In the genomic region with DNA sequence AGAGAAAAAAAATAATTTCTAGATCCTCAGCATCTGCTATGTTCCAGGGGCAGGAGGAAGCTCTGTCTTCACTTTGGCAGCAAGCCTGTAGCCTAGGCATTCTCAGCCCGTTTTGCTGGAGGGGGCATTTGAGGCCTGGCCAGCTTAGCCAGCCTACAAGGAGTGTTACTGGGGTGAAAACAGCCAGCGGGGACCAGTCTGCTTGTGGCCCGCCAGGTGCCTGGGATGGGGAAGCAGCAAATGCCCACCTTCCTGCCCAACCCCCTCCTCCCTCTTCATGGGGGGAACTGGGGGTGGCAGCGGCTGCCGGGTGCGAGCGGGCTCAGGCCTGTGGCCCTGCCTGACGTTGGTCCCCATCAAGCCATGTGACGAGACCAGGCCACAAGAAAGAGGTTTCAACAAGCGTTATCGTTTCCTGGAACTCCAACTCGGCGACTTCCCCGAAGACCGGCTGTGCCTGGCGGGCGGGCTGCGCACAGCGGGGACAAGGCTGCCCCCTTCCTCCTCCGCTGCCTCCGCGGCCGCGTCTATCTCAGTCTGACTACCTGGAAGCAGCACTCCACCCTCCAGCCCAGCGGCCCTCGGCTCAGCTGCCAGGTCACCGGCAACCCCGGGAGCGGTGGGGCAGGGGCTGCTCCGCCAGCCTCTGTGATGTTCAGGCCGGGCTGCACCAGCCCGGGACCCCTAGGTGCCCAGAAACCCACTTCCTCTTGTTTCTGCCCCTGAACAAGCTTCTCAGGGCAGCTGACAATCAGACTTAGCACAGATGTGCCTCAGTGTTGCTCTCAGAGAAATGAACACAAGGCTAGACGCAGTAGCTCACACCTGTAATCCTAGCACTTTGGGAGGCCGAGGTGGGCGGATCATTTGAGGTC, we compare ENCODE assay signal across 1 cellular context.
TF ChIP-seq lines count a peak whose summit lies in the region.

No MANE protein-coding gene starts in this region.

TF ChIP-seq in K562, 482 proteins besides CTCF, POLR2A, EP300 and RAD21 (continued from another document and continues in another):
- TF ChIP-seq SRSF1 (IDR thresholded peaks at IDR 0.05; ENCODE audit: low read depth, low read length), result no peak
- TF ChIP-seq, protein P1, sequence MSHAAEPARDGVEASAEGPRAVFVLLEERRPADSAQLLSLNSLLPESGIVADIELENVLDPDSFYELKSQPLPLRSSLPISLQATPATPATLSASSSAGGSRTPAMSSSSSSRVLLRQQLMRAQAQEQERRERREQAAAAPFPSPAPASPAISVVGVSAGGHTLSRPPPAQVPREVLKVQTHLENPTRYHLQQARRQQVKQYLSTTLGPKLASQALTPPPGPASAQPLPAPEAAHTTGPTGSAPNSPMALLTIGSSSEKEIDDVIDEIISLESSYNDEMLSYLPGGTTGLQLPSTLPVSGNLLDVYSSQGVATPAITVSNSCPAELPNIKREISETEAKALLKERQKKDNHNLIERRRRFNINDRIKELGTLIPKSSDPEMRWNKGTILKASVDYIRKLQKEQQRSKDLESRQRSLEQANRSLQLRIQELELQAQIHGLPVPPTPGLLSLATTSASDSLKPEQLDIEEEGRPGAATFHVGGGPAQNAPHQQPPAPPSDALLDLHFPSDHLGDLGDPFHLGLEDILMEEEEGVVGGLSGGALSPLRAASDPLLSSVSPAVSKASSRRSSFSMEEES (CRISPR knock-in tag; IDR thresholded peaks at IDR 0.05), result peak; percentile 22
- TF ChIP-seq ZKSCAN8 (CRISPR knock-in tag; IDR thresholded peaks at IDR 0.05), result 0 out of 2 replicates have a peak, but pooled peaks have one; percentile 62
- peak; percentile 66 for TF ChIP-seq CREM (IDR thresholded peaks at IDR 0.05; ENCODE audit: low read depth)
- TF ChIP-seq, protein P2, sequence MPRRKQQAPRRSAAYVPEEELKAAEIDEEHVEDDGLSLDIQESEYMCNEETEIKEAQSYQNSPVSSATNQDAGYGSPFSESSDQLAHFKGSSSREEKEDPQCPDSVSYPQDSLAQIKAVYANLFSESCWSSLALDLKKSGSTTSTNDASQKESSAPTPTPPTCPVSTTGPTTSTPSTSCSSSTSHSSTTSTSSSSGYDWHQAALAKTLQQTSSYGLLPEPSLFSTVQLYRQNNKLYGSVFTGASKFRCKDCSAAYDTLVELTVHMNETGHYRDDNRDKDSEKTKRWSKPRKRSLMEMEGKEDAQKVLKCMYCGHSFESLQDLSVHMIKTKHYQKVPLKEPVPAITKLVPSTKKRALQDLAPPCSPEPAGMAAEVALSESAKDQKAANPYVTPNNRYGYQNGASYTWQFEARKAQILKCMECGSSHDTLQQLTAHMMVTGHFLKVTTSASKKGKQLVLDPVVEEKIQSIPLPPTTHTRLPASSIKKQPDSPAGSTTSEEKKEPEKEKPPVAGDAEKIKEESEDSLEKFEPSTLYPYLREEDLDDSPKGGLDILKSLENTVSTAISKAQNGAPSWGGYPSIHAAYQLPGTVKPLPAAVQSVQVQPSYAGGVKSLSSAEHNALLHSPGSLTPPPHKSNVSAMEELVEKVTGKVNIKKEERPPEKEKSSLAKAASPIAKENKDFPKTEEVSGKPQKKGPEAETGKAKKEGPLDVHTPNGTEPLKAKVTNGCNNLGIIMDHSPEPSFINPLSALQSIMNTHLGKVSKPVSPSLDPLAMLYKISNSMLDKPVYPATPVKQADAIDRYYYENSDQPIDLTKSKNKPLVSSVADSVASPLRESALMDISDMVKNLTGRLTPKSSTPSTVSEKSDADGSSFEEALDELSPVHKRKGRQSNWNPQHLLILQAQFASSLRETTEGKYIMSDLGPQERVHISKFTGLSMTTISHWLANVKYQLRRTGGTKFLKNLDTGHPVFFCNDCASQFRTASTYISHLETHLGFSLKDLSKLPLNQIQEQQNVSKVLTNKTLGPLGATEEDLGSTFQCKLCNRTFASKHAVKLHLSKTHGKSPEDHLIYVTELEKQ (CRISPR knock-in tag; IDR thresholded peaks at IDR 0.05), result peak; percentile 75; the same call in 1 of the 2 replicates
- 0 out of 2 replicates have a peak, but pooled peaks have one; percentile 52 for TF ChIP-seq SMARCA5 (IDR thresholded peaks at IDR 0.05)
- TF ChIP-seq ZNF668 (CRISPR knock-in tag; IDR thresholded peaks at IDR 0.05), result peak; percentile 95
- peak; percentile 61 for TF ChIP-seq BCOR (IDR thresholded peaks at IDR 0.05)
- TF ChIP-seq, protein P3, sequence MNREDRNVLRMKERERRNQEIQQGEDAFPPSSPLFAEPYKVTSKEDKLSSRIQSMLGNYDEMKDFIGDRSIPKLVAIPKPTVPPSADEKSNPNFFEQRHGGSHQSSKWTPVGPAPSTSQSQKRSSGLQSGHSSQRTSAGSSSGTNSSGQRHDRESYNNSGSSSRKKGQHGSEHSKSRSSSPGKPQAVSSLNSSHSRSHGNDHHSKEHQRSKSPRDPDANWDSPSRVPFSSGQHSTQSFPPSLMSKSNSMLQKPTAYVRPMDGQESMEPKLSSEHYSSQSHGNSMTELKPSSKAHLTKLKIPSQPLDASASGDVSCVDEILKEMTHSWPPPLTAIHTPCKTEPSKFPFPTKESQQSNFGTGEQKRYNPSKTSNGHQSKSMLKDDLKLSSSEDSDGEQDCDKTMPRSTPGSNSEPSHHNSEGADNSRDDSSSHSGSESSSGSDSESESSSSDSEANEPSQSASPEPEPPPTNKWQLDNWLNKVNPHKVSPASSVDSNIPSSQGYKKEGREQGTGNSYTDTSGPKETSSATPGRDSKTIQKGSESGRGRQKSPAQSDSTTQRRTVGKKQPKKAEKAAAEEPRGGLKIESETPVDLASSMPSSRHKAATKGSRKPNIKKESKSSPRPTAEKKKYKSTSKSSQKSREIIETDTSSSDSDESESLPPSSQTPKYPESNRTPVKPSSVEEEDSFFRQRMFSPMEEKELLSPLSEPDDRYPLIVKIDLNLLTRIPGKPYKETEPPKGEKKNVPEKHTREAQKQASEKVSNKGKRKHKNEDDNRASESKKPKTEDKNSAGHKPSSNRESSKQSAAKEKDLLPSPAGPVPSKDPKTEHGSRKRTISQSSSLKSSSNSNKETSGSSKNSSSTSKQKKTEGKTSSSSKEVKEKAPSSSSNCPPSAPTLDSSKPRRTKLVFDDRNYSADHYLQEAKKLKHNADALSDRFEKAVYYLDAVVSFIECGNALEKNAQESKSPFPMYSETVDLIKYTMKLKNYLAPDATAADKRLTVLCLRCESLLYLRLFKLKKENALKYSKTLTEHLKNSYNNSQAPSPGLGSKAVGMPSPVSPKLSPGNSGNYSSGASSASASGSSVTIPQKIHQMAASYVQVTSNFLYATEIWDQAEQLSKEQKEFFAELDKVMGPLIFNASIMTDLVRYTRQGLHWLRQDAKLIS (CRISPR knock-in tag; IDR thresholded peaks at IDR 0.05), result no peak
- TF ChIP-seq MXI1 (IDR thresholded peaks at IDR 0.05; ENCODE audit: low read depth, low read length), result no peak
- no peak for TF ChIP-seq NR3C1 (CRISPR knock-in tag; IDR thresholded peaks at IDR 0.05)
- peak; percentile 96 for TF ChIP-seq ZNF175 (CRISPR knock-in tag; IDR thresholded peaks at IDR 0.05; ENCODE audit: low read depth)
- TF ChIP-seq, protein P4, sequence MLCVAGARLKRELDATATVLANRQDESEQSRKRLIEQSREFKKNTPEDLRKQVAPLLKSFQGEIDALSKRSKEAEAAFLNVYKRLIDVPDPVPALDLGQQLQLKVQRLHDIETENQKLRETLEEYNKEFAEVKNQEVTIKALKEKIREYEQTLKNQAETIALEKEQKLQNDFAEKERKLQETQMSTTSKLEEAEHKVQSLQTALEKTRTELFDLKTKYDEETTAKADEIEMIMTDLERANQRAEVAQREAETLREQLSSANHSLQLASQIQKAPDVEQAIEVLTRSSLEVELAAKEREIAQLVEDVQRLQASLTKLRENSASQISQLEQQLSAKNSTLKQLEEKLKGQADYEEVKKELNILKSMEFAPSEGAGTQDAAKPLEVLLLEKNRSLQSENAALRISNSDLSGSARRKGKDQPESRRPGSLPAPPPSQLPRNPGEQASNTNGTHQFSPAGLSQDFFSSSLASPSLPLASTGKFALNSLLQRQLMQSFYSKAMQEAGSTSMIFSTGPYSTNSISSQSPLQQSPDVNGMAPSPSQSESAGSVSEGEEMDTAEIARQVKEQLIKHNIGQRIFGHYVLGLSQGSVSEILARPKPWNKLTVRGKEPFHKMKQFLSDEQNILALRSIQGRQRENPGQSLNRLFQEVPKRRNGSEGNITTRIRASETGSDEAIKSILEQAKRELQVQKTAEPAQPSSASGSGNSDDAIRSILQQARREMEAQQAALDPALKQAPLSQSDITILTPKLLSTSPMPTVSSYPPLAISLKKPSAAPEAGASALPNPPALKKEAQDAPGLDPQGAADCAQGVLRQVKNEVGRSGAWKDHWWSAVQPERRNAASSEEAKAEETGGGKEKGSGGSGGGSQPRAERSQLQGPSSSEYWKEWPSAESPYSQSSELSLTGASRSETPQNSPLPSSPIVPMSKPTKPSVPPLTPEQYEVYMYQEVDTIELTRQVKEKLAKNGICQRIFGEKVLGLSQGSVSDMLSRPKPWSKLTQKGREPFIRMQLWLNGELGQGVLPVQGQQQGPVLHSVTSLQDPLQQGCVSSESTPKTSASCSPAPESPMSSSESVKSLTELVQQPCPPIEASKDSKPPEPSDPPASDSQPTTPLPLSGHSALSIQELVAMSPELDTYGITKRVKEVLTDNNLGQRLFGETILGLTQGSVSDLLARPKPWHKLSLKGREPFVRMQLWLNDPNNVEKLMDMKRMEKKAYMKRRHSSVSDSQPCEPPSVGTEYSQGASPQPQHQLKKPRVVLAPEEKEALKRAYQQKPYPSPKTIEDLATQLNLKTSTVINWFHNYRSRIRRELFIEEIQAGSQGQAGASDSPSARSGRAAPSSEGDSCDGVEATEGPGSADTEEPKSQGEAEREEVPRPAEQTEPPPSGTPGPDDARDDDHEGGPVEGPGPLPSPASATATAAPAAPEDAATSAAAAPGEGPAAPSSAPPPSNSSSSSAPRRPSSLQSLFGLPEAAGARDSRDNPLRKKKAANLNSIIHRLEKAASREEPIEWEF (CRISPR knock-in tag; IDR thresholded peaks at IDR 0.05), result 0 out of 2 replicates have a peak, but pooled peaks have one; percentile 49
- no peak for TF ChIP-seq CHD1 (IDR thresholded peaks at IDR 0.05; ENCODE audit: low read length)
- no peak for TF ChIP-seq SRSF3 (IDR thresholded peaks at IDR 0.05; ENCODE audit: insufficient read depth, low read length)
- TF ChIP-seq ARID2 (IDR thresholded peaks at IDR 0.05), result no peak
- TF ChIP-seq RB1 (IDR thresholded peaks at IDR 0.05; ENCODE audit: low read depth), result peak; percentile 74; the same call in 1 of the 2 replicates
- TF ChIP-seq ZNF695 (CRISPR knock-in tag; IDR thresholded peaks at IDR 0.05), result no peak
- TF ChIP-seq SMARCE1 (IDR thresholded peaks at IDR 0.05), result peak; percentile 55; the same call in 1 of the 2 replicates
- peak; percentile 74 for TF ChIP-seq CBFA2T3 (IDR thresholded peaks at IDR 0.05)
- TF ChIP-seq RNF2 (IDR thresholded peaks at IDR 0.05), result peak; percentile 85; the same call in 1 of the 2 replicates
- peak; percentile 75 for TF ChIP-seq HDAC8 (tag; IDR thresholded peaks at IDR 0.05)
- TF ChIP-seq ZBTB1 (CRISPR knock-in tag; IDR thresholded peaks at IDR 0.05; ENCODE audit: borderline replicate concordance, low read depth), result peak; percentile 20; the same call in 1 of the 2 replicates
- TF ChIP-seq MTA3 (IDR thresholded peaks at IDR 0.05; ENCODE audit: borderline replicate concordance), result peak; percentile 92
- no peak for TF ChIP-seq EWSR1 (IDR thresholded peaks at IDR 0.05; ENCODE audit: borderline replicate concordance, low read depth, partially characterized antibody)
- peak; percentile 57 for TF ChIP-seq MEIS2 (IDR thresholded peaks at IDR 0.05; ENCODE audit: partially characterized antibody)
- peak; percentile 83 for TF ChIP-seq NCOR1 (IDR thresholded peaks at IDR 0.05)
- no peak for TF ChIP-seq ZNF3 (CRISPR knock-in tag; IDR thresholded peaks at IDR 0.05)
- no peak for TF ChIP-seq SREBF2 (CRISPR knock-in tag; IDR thresholded peaks at IDR 0.05)
- TF ChIP-seq PML (IDR thresholded peaks at IDR 0.05; ENCODE audit: low read length), result no peak
- peak; percentile 98 for TF ChIP-seq L3MBTL2 (IDR thresholded peaks at IDR 0.05)
- TF ChIP-seq ZNF75A (CRISPR knock-in tag; IDR thresholded peaks at IDR 0.05), result no peak
- peak; percentile 81 for TF ChIP-seq TAF9B (IDR thresholded peaks at IDR 0.05; ENCODE audit: partially characterized antibody)
- TF ChIP-seq DMBX1 (CRISPR knock-in tag; IDR thresholded peaks at IDR 0.05; ENCODE audit: borderline replicate concordance), result peak; percentile 98
- TF ChIP-seq, protein P5, sequence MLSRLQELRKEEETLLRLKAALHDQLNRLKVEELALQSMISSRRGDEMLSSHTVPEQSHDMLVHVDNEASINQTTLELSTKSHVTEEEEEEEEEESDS (CRISPR knock-in tag; IDR thresholded peaks at IDR 0.05), result no peak
- TF ChIP-seq RHOXF2B (CRISPR knock-in tag; conservative IDR thresholded peaks at IDR 0.05), result peak; percentile 78; the same call in 1 of the 2 replicates
- TF ChIP-seq MYNN (IDR thresholded peaks at IDR 0.05), result peak; percentile 83
- no peak for TF ChIP-seq MYNN (CRISPR knock-in tag; IDR thresholded peaks at IDR 0.05)
- peak; percentile 72; the same call in 1 of the 2 replicates for TF ChIP-seq GTF2A2 (tag; IDR thresholded peaks at IDR 0.05)
- TF ChIP-seq, protein P6, sequence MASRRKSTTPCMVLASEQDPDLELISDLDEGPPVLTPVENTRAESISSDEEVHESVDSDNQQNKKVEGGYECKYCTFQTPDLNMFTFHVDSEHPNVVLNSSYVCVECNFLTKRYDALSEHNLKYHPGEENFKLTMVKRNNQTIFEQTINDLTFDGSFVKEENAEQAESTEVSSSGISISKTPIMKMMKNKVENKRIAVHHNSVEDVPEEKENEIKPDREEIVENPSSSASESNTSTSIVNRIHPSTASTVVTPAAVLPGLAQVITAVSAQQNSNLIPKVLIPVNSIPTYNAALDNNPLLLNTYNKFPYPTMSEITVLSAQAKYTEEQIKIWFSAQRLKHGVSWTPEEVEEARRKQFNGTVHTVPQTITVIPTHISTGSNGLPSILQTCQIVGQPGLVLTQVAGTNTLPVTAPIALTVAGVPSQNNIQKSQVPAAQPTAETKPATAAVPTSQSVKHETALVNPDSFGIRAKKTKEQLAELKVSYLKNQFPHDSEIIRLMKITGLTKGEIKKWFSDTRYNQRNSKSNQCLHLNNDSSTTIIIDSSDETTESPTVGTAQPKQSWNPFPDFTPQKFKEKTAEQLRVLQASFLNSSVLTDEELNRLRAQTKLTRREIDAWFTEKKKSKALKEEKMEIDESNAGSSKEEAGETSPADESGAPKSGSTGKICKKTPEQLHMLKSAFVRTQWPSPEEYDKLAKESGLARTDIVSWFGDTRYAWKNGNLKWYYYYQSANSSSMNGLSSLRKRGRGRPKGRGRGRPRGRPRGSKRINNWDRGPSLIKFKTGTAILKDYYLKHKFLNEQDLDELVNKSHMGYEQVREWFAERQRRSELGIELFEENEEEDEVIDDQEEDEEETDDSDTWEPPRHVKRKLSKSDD (conservative IDR thresholded peaks at IDR 0.05; ENCODE audit: low read length), result no peak
- no peak for TF ChIP-seq NR2C1 (IDR thresholded peaks at IDR 0.05)
- peak; percentile 72; the same call in 1 of the 2 replicates for TF ChIP-seq NR2C1 (tag; IDR thresholded peaks at IDR 0.05)
- TF ChIP-seq, protein P7, sequence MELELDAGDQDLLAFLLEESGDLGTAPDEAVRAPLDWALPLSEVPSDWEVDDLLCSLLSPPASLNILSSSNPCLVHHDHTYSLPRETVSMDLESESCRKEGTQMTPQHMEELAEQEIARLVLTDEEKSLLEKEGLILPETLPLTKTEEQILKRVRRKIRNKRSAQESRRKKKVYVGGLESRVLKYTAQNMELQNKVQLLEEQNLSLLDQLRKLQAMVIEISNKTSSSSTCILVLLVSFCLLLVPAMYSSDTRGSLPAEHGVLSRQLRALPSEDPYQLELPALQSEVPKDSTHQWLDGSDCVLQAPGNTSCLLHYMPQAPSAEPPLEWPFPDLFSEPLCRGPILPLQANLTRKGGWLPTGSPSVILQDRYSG (tag; conservative IDR thresholded peaks at IDR 0.05; ENCODE audit: low read depth), result peak; percentile 93
- TF ChIP-seq GABPA (tag; conservative IDR thresholded peaks at IDR 0.05; ENCODE audit: low read depth), result peak; percentile 39; the same call in 1 of the 2 replicates
- peak; percentile 88 for TF ChIP-seq RBFOX2 (IDR thresholded peaks at IDR 0.05; ENCODE audit: low read depth, low read length)
- no peak for TF ChIP-seq NFIX (CRISPR knock-in tag; IDR thresholded peaks at IDR 0.05; ENCODE audit: low read depth)
